Comparison of ENCODE assay signal across 8 cellular contexts in genomic region chr12:84502907-84503787, GRCh38.
DNase-seq lines count a peak whose midpoint lies in the region; ATAC-seq and TF ChIP-seq lines count a peak whose summit lies in the region.

No MANE protein-coding gene starts in this region.

- H3K27me3 ChIP-seq in naive thymus-derived CD4-positive, alpha-beta T cell (ENCODE audit: control insufficient read depth in 2 of 2, insufficient read depth in 2 of 2, low read length in 2 of 2), result no peaks in the 10 kb centered on the region

- no peak overlapping the region for H3K27ac ChIP-seq in naive thymus-derived CD4-positive, alpha-beta T cell (ENCODE audit: low read depth, low read length)

- no peaks in the 10 kb centered on the region for H3K9me3 Mint-ChIP-seq in activated CD8-positive, alpha-beta T cell treated with anti-CD3 and anti-CD28 coated beads, Interleukin-2, amount 10 ng/mL, durations not matched to agents 7 days and 5 days (ENCODE audit: insufficient read depth)
- H3K9me3 Mint-ChIP-seq in stimulated activated naive B cell treated with anti-CD40 and anti-IgM and Interleukin-4, amounts not matched to agents 10 μg/mL and 1 μg/mL and 100 μg/mL, for 72 hours, result no peaks in the 10 kb centered on the region
- H3K9me3 Mint-ChIP-seq in naive thymus-derived CD4-positive, alpha-beta T cell, result peaks cover 0 to 4% (median 0%) of the 10 kb centered on the region in 11 donors

- H3K4me3 Mint-ChIP-seq in activated CD8-positive, alpha-beta T cell treated with anti-CD3 and anti-CD28 coated beads, Interleukin-2, amount 10 ng/mL, durations not matched to agents 7 days and 5 days, result no peak overlapping the region
- H3K4me3 Mint-ChIP-seq in stimulated activated naive B cell treated with anti-CD40 and anti-IgM and Interleukin-4, amounts not matched to agents 10 μg/mL and 1 μg/mL and 100 μg/mL, for 72 hours, result no peak overlapping the region
- no peak overlapping the region for H3K4me3 Mint-ChIP-seq in naive thymus-derived CD4-positive, alpha-beta T cell

- H3K27ac Mint-ChIP-seq in activated CD8-positive, alpha-beta T cell treated with anti-CD3 and anti-CD28 coated beads, Interleukin-2, amount 10 ng/mL, durations not matched to agents 7 days and 5 days, result no peak overlapping the region
- H3K27ac Mint-ChIP-seq in stimulated activated naive B cell treated with anti-CD40 and anti-IgM and Interleukin-4, amounts not matched to agents 10 μg/mL and 1 μg/mL and 100 μg/mL, for 72 hours, result no peak overlapping the region
- no peak overlapping the region for H3K27ac Mint-ChIP-seq in naive thymus-derived CD4-positive, alpha-beta T cell

- POLR2A ChIA-PET in activated CD8-positive, alpha-beta T cell treated with anti-CD3 and anti-CD28 coated beads, Interleukin-2, amount 10 ng/mL, durations not matched to agents 7 days and 5 days (lab: Charles Lee), result no interaction called here
- POLR2A ChIA-PET in naive thymus-derived CD4-positive, alpha-beta T cell (lab: Charles Lee), result no interaction called here

- H3K4me1 Mint-ChIP-seq in activated CD8-positive, alpha-beta T cell treated with anti-CD3 and anti-CD28 coated beads, Interleukin-2, amount 10 ng/mL, durations not matched to agents 7 days and 5 days (ENCODE audit: low read depth), result no peaks in the 10 kb centered on the region
- no peaks in the 10 kb centered on the region for H3K4me1 Mint-ChIP-seq in stimulated activated naive B cell treated with anti-CD40 and anti-IgM and Interleukin-4, amounts not matched to agents 10 μg/mL and 1 μg/mL and 100 μg/mL, for 72 hours
- H3K4me1 Mint-ChIP-seq in naive thymus-derived CD4-positive, alpha-beta T cell, result no peaks in the 10 kb centered on the region

- no peaks in the 10 kb centered on the region for H3K27me3 Mint-ChIP-seq in activated CD8-positive, alpha-beta T cell treated with anti-CD3 and anti-CD28 coated beads, Interleukin-2, amount 10 ng/mL, durations not matched to agents 7 days and 5 days (ENCODE audit: low read depth)
- H3K27me3 Mint-ChIP-seq in stimulated activated naive B cell treated with anti-CD40 and anti-IgM and Interleukin-4, amounts not matched to agents 10 μg/mL and 1 μg/mL and 100 μg/mL, for 72 hours, result no peaks in the 10 kb centered on the region
- H3K27me3 Mint-ChIP-seq in naive thymus-derived CD4-positive, alpha-beta T cell, result no peaks in the 10 kb centered on the region

- no peaks in the 10 kb centered on the region for H3K36me3 Mint-ChIP-seq in activated CD8-positive, alpha-beta T cell treated with anti-CD3 and anti-CD28 coated beads, Interleukin-2, amount 10 ng/mL, durations not matched to agents 7 days and 5 days (ENCODE audit: low read depth)
- H3K36me3 Mint-ChIP-seq in stimulated activated naive B cell treated with anti-CD40 and anti-IgM and Interleukin-4, amounts not matched to agents 10 μg/mL and 1 μg/mL and 100 μg/mL, for 72 hours, result no peaks in the 10 kb centered on the region
- no peaks in the 10 kb centered on the region for H3K36me3 Mint-ChIP-seq in naive thymus-derived CD4-positive, alpha-beta T cell

- peak; percentile 90 for TF ChIP-seq CTCF in AG09309 (IDR thresholded peaks at IDR 0.05; ENCODE audit: control insufficient read depth, insufficient read depth, low read depth, low read length, missing control alignments)
- peak; percentile 68 for TF ChIP-seq CTCF in GM12872 (IDR thresholded peaks at IDR 0.05; ENCODE audit: insufficient read depth, low read depth, low read length)

- intact Hi-C loops in left ventricle myocardium superior (cut with micrococcal nuclease), result no loop called here
- intact Hi-C loops in naive thymus-derived CD4-positive, alpha-beta T cell (cut with micrococcal nuclease), result no loop called here

- no peaks in the 10 kb centered on the region for H3K36me3 ChIP-seq in naive thymus-derived CD4-positive, alpha-beta T cell (ENCODE audit: control insufficient read depth in 2 of 3, insufficient read depth in 3 of 3, low read length in 3 of 3)

- DNase-seq in AG09309 (ENCODE audit: low read depth) (peak; percentile 37), NCI-H1092 (lab: John Stamatoyannopoulos, UW) (peak; percentile 11), left ventricle myocardium superior (no peak)
- DNase-seq in activated CD8-positive, alpha-beta T cell treated with anti-CD3 and anti-CD28 coated beads, Interleukin-2, amount 10 ng/mL, durations not matched to agents 7 days and 5 days, result peak; percentile 27
- peak; percentile 9 for DNase-seq in stimulated activated naive B cell treated with anti-CD40 and anti-IgM and Interleukin-4, amounts not matched to agents 10 μg/mL and 1 μg/mL and 100 μg/mL, for 72 hours
- DNase-seq in naive thymus-derived CD4-positive, alpha-beta T cell, result no peak

- no peaks in the 10 kb centered on the region for H3K9me3 ChIP-seq in naive thymus-derived CD4-positive, alpha-beta T cell (ENCODE audit: control insufficient read depth in 2 of 3, low read length in 3 of 3)

- peak; percentile 83 for ATAC-seq in HG02610 (IDR thresholded peaks at IDR 0.05; ENCODE audit: unreplicated experiment)
- ATAC-seq in activated CD8-positive, alpha-beta T cell treated with anti-CD3 and anti-CD28 coated beads, Interleukin-2, amount 10 ng/mL, durations not matched to agents 7 days and 5 days, result no peak
- ATAC-seq in left ventricle myocardium superior, result peak; percentile 56
- ATAC-seq in stimulated activated naive B cell treated with anti-CD40 and anti-IgM and Interleukin-4, amounts not matched to agents 10 μg/mL and 1 μg/mL and 100 μg/mL, for 72 hours (replicated peaks), result peak; percentile 69 to 76
- ATAC-seq in naive thymus-derived CD4-positive, alpha-beta T cell, result no peak

- CTCF ChIA-PET in activated CD8-positive, alpha-beta T cell treated with anti-CD3 and anti-CD28 coated beads, Interleukin-2, amount 10 ng/mL, durations not matched to agents 7 days and 5 days (lab: Charles Lee), result interaction anchor here (1.2 kb wide), 2 partner anchors 677 to 1818 kb away, joined by 5 to 7 read pairs; no protein-coding TSS in a partner anchor
- CTCF ChIA-PET in naive thymus-derived CD4-positive, alpha-beta T cell (lab: Charles Lee), result interaction anchor here (0.8 kb wide), 1 partner anchor 1977 kb away, joined by 3 read pairs; no protein-coding TSS in a partner anchor

- no peaks in the 10 kb centered on the region for H3K4me1 ChIP-seq in naive thymus-derived CD4-positive, alpha-beta T cell (ENCODE audit: control insufficient read depth in 2 of 2, insufficient read depth in 2 of 2, low read length in 2 of 2)

- no peak overlapping the region for H3K4me3 ChIP-seq in AG09309 (ENCODE audit: control insufficient read depth, low read depth, low read length)
- no peak overlapping the region for H3K4me3 ChIP-seq in naive thymus-derived CD4-positive, alpha-beta T cell (ENCODE audit: low read length)

Comparison
In these comparisons a context has a peak if more than half of its experiments do, and no peak if none do; other contexts are left out.
1. DNase-seq: peak in AG09309 (single experiment), NCI-H1092 (single experiment), activated CD8-positive, alpha-beta T cell treated with anti-CD3 and anti-CD28 coated beads, Interleukin-2, amount 10 ng/mL, durations not matched to agents 7 days and 5 days (single experiment) and stimulated activated naive B cell treated with anti-CD40 and anti-IgM and Interleukin-4, amounts not matched to agents 10 μg/mL and 1 μg/mL and 100 μg/mL, for 72 hours (single experiment); none in left ventricle myocardium superior (single experiment) and naive thymus-derived CD4-positive, alpha-beta T cell (0 of 9).
2. ATAC-seq: peak in HG02610 (single experiment), left ventricle myocardium superior (single experiment) and stimulated activated naive B cell treated with anti-CD40 and anti-IgM and Interleukin-4, amounts not matched to agents 10 μg/mL and 1 μg/mL and 100 μg/mL, for 72 hours (2 of 2); none in activated CD8-positive, alpha-beta T cell treated with anti-CD3 and anti-CD28 coated beads, Interleukin-2, amount 10 ng/mL, durations not matched to agents 7 days and 5 days (single experiment) and naive thymus-derived CD4-positive, alpha-beta T cell (single experiment).